Comparison of ENCODE assay signal across 31 cellular contexts in genomic region chr22:29512031-29512430, GRCh38. TPM values are rescaled to one million over a fixed set of nuclear protein-coding genes. Genes with fewer than 3 reads are reported as not detected.
"Had no signal": no experiment of that assay in that cellular context is flagged by ENCODE, and none has a peak within 500 bp of the region (broad histone marks: within the 10 kb centered on the region; RNA-seq: fewer than 3 reads in every experiment).

No MANE protein-coding gene starts in this region.

- H3K9me3 ChIP-seq: ascending aorta, breast epithelium had no signal

- H3K27ac ChIP-seq: ascending aorta, breast epithelium, cardiac muscle cell, coronary artery had no signal

- H3K27me3 Mint-ChIP-seq: activated CD4-positive, alpha-beta memory T cell treated with anti-CD3 and anti-CD28 coated beads for 36 hours; activated CD4-positive, alpha-beta T cell treated with anti-CD3 and anti-CD28 coated beads for 36 hours; activated CD4-positive, alpha-beta T cell treated with anti-CD3 and anti-CD28 coated beads, Interleukin-2, amount 10 ng/mL, durations not matched to agents 24 days and 14 days; activated CD8-positive, alpha-beta memory T cell treated with anti-CD3 and anti-CD28 coated beads, Interleukin-2, amount 10 ng/mL, durations not matched to agents 7 days and 5 days; activated naive CD4-positive, alpha-beta T cell treated with anti-CD3 and anti-CD28 coated beads, Interleukin-2, amount 50 U/mL, for 24 hours; activated naive CD8-positive, alpha-beta T cell treated with anti-CD3 and anti-CD28 coated beads for 36 hours; activated naive CD8-positive, alpha-beta T cell treated with anti-CD3 and anti-CD28 coated beads, Interleukin-2, amount 50 U/mL, for 24 hours; brain; dendritic cell treated with granulocyte-macrophage colony-stimulating factor and Interleukin-4, amounts not matched to agents 40 ng/mL and 50 ng/mL, for 4 days had no signal

- DNase-seq: activated CD4-positive, alpha-beta memory T cell treated with anti-CD3 and anti-CD28 coated beads for 36 hours; activated CD4-positive, alpha-beta T cell treated with anti-CD3 and anti-CD28 coated beads for 36 hours; activated CD4-positive, alpha-beta T cell treated with anti-CD3 and anti-CD28 coated beads, Interleukin-2, amount 10 ng/mL, durations not matched to agents 24 days and 14 days; activated CD4-positive, CD25-positive, alpha-beta regulatory T cell; activated CD4-positive, CD25-positive, alpha-beta regulatory T cell treated with anti-CD3 and anti-CD28 coated beads, Interleukin-2, amount 50 U/mL, for 72 hours; activated CD8-positive, alpha-beta memory T cell treated with anti-CD3 and anti-CD28 coated beads, Interleukin-2, amount 10 ng/mL, durations not matched to agents 7 days and 5 days; activated CD8-positive, alpha-beta memory T cell treated with anti-CD3 and anti-CD28 coated beads, Interleukin-2, amount 50 U/mL, for 4 hours; activated CD8-positive, alpha-beta T cell treated with anti-CD3 and anti-CD28 coated beads, Interleukin-2, amount 10 ng/mL, durations not matched to agents 7 days and 5 days; activated effector memory CD4-positive, alpha-beta T cell treated with anti-CD3 and anti-CD28 coated beads, Interleukin-2, amount 50 U/mL, for 16 hours; activated naive CD4-positive, alpha-beta T cell treated with anti-CD3 and anti-CD28 coated beads for 36 hours; activated naive CD8-positive, alpha-beta T cell treated with anti-CD3 and anti-CD28 coated beads for 36 hours; activated naive CD8-positive, alpha-beta T cell treated with anti-CD3 and anti-CD28 coated beads, Interleukin-2, amount 50 U/mL, for 24 hours; activated T-cell treated with anti-CD3 and anti-CD28 coated beads, Interleukin-2, amount 50 U/mL, for 1 hour; activated T-cell treated with anti-CD3 and anti-CD28 coated beads, Interleukin-2, amount 50 U/mL, for 48 hours; central memory CD4-positive, alpha-beta T cell; effector memory CD4-positive, alpha-beta T cell; endodermal cell; foreskin fibroblast; head of caudate nucleus; T-helper 2 cell had no signal

- H3K4me1 Mint-ChIP-seq: activated CD4-positive, alpha-beta T cell treated with anti-CD3 and anti-CD28 coated beads for 36 hours; activated naive CD4-positive, alpha-beta T cell treated with anti-CD3 and anti-CD28 coated beads, Interleukin-2, amount 50 U/mL, for 24 hours; brain; endodermal cell had no signal

- H3K4me1 ChIP-seq: ascending aorta, breast epithelium had no signal

- H3K4me3 ChIP-seq: ascending aorta, breast epithelium, cardiac muscle cell, coronary artery, dorsolateral prefrontal cortex had no signal

- H3K27ac Mint-ChIP-seq: activated CD4-positive, alpha-beta memory T cell treated with anti-CD3 and anti-CD28 coated beads for 36 hours; activated CD4-positive, alpha-beta T cell treated with anti-CD3 and anti-CD28 coated beads for 36 hours; activated CD4-positive, alpha-beta T cell treated with anti-CD3 and anti-CD28 coated beads, Interleukin-2, amount 10 ng/mL, durations not matched to agents 24 days and 14 days; activated CD8-positive, alpha-beta memory T cell treated with anti-CD3 and anti-CD28 coated beads, Interleukin-2, amount 10 ng/mL, durations not matched to agents 7 days and 5 days; activated CD8-positive, alpha-beta T cell treated with anti-CD3 and anti-CD28 coated beads, Interleukin-2, amount 10 ng/mL, durations not matched to agents 7 days and 5 days; activated naive CD4-positive, alpha-beta T cell treated with anti-CD3 and anti-CD28 coated beads for 36 hours; activated naive CD4-positive, alpha-beta T cell treated with anti-CD3 and anti-CD28 coated beads, Interleukin-2, amount 50 U/mL, for 24 hours; activated naive CD8-positive, alpha-beta T cell treated with anti-CD3 and anti-CD28 coated beads for 36 hours; activated naive CD8-positive, alpha-beta T cell treated with anti-CD3 and anti-CD28 coated beads, Interleukin-2, amount 50 U/mL, for 24 hours; activated T-helper 1 cell treated with anti-CD3 and anti-CD28 coated beads, Interleukin-12 subunit alpha, Interleukin-12 subunit beta, Interleukin-2, Interleukin-4 antibody, amounts not matched to agents 30 ng/mL and 10 ng/mL and 1 ng/mL, durations not matched to agents 14 hours and 24 hours and 36 hours; activated T-helper 2 cell treated with anti-CD3 and anti-CD28 coated beads, Interferon-gamma antibody, Interleukin-2, Interleukin-4, amounts not matched to agents 10 μg/mL and 5 μg/mL and 100 μg/mL, durations not matched to agents 14 hours and 24 hours and 36 hours; brain; dendritic cell treated with granulocyte-macrophage colony-stimulating factor and Interleukin-4, amounts not matched to agents 40 ng/mL and 50 ng/mL, for 4 days; endodermal cell had no signal

- H3K27me3 ChIP-seq: ascending aorta, breast epithelium, cardiac muscle cell, dorsolateral prefrontal cortex had no signal

- H3K9me3 Mint-ChIP-seq: activated CD4-positive, alpha-beta memory T cell treated with anti-CD3 and anti-CD28 coated beads for 36 hours; activated CD4-positive, alpha-beta T cell treated with anti-CD3 and anti-CD28 coated beads, Interleukin-2, amount 10 ng/mL, durations not matched to agents 24 days and 14 days; activated naive CD4-positive, alpha-beta T cell treated with anti-CD3 and anti-CD28 coated beads for 36 hours; activated naive CD4-positive, alpha-beta T cell treated with anti-CD3 and anti-CD28 coated beads, Interleukin-2, amount 50 U/mL, for 24 hours; activated naive CD8-positive, alpha-beta T cell treated with anti-CD3 and anti-CD28 coated beads for 36 hours; activated naive CD8-positive, alpha-beta T cell treated with anti-CD3 and anti-CD28 coated beads, Interleukin-2, amount 50 U/mL, for 24 hours; activated T-helper 1 cell treated with anti-CD3 and anti-CD28 coated beads, Interleukin-12 subunit alpha, Interleukin-12 subunit beta, Interleukin-2, Interleukin-4 antibody, amounts not matched to agents 30 ng/mL and 10 ng/mL and 1 ng/mL, durations not matched to agents 14 hours and 24 hours and 36 hours; activated T-helper 2 cell treated with anti-CD3 and anti-CD28 coated beads, Interferon-gamma antibody, Interleukin-2, Interleukin-4, amounts not matched to agents 10 μg/mL and 5 μg/mL and 100 μg/mL, durations not matched to agents 14 hours and 24 hours and 36 hours; brain; dendritic cell treated with granulocyte-macrophage colony-stimulating factor and Interleukin-4, amounts not matched to agents 40 ng/mL and 50 ng/mL, for 4 days; endodermal cell had no signal

- ATAC-seq: activated CD4-positive, alpha-beta T cell treated with anti-CD3 and anti-CD28 coated beads for 36 hours; activated CD8-positive, alpha-beta memory T cell treated with anti-CD3 and anti-CD28 coated beads, Interleukin-2, amount 10 ng/mL, durations not matched to agents 7 days and 5 days; activated CD8-positive, alpha-beta T cell treated with anti-CD3 and anti-CD28 coated beads, Interleukin-2, amount 10 ng/mL, durations not matched to agents 7 days and 5 days; activated naive CD8-positive, alpha-beta T cell treated with anti-CD3 and anti-CD28 coated beads, Interleukin-2, amount 50 U/mL, for 24 hours; esophagus mucosa had no signal

- H3K4me3 Mint-ChIP-seq: activated CD4-positive, alpha-beta memory T cell treated with anti-CD3 and anti-CD28 coated beads for 36 hours; activated CD4-positive, alpha-beta T cell treated with anti-CD3 and anti-CD28 coated beads for 36 hours; activated CD4-positive, alpha-beta T cell treated with anti-CD3 and anti-CD28 coated beads, Interleukin-2, amount 10 ng/mL, durations not matched to agents 24 days and 14 days; activated CD8-positive, alpha-beta memory T cell treated with anti-CD3 and anti-CD28 coated beads, Interleukin-2, amount 10 ng/mL, durations not matched to agents 7 days and 5 days; activated CD8-positive, alpha-beta T cell treated with anti-CD3 and anti-CD28 coated beads, Interleukin-2, amount 10 ng/mL, durations not matched to agents 7 days and 5 days; activated naive CD4-positive, alpha-beta T cell treated with anti-CD3 and anti-CD28 coated beads for 36 hours; activated naive CD4-positive, alpha-beta T cell treated with anti-CD3 and anti-CD28 coated beads, Interleukin-2, amount 50 U/mL, for 24 hours; activated naive CD8-positive, alpha-beta T cell treated with anti-CD3 and anti-CD28 coated beads for 36 hours; activated naive CD8-positive, alpha-beta T cell treated with anti-CD3 and anti-CD28 coated beads, Interleukin-2, amount 50 U/mL, for 24 hours; activated T-helper 1 cell treated with anti-CD3 and anti-CD28 coated beads, Interleukin-12 subunit alpha, Interleukin-12 subunit beta, Interleukin-2, Interleukin-4 antibody, amounts not matched to agents 30 ng/mL and 10 ng/mL and 1 ng/mL, durations not matched to agents 14 hours and 24 hours and 36 hours; brain; dendritic cell treated with granulocyte-macrophage colony-stimulating factor and Interleukin-4, amounts not matched to agents 40 ng/mL and 50 ng/mL, for 4 days; endodermal cell had no signal

RNA-seq across cellular contexts. Expression of gene NEFH, which starts 32.0 kb away (rescaled TPM):
- total RNA-seq: esophagus mucosa had no signal
